ENCODE assay signal across 1 cellular context in the genomic region with DNA sequence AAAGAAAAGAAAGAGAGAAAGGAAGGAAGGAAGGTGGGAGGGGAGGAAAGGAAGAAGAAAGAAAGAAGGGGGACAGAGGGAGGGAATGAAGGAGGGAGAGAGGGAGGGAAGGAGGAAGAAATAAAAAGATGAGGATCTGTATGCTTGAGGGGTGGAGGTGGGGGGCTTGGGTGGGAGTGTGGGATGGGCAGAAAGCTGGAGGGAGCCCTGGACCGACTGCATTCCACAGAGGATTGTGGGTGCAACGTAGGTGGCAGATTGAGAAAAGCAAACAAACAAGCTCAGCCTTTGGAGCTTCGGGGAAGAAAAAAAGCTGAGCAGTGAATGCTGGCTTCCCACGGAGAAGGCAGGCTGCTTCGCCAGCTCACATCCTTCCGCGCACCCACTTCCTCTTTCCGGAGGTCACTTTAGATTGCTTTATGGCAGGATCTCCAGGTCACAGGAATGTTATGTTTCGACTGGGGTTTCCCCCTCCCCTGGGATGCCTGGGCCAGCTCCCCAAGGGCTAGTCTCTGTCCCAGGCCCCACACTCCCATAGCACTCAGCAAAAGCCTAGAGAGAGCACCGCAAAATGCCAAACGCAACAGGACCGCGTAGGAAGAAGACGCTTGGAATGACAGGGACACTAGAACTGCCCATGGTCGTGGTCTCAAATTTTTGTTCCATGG.
A peak's percentile ranks its signal among the peaks of the same experiment; 100 is the strongest.
TF ChIP-seq lines count a peak whose summit lies in the region.

No MANE protein-coding gene starts in this region.

TF ChIP-seq in HepG2, 621 proteins besides CTCF, POLR2A, EP300 and RAD21 (continued from another document and continues in another):
- TF ChIP-seq CBX2 (IDR thresholded peaks at IDR 0.05; ENCODE audit: low read depth, low read length): no peak
- TF ChIP-seq CBX2 (CRISPR knock-in tag; IDR thresholded peaks at IDR 0.05; ENCODE audit: low read depth): no peak
- no peak for TF ChIP-seq SOX13 (IDR thresholded peaks at IDR 0.05)
- TF ChIP-seq SOX13 (CRISPR knock-in tag; conservative IDR thresholded peaks at IDR 0.05 in 1 of 2, IDR thresholded peaks at IDR 0.05 in 1 of 2): peak in 1 of 2 experiments; percentile 61; a peak in 2 of 4 replicates
- TF ChIP-seq ZNF782 (CRISPR knock-in tag; IDR thresholded peaks at IDR 0.05; ENCODE audit: borderline replicate concordance): no peak
- TF ChIP-seq, protein P1, sequence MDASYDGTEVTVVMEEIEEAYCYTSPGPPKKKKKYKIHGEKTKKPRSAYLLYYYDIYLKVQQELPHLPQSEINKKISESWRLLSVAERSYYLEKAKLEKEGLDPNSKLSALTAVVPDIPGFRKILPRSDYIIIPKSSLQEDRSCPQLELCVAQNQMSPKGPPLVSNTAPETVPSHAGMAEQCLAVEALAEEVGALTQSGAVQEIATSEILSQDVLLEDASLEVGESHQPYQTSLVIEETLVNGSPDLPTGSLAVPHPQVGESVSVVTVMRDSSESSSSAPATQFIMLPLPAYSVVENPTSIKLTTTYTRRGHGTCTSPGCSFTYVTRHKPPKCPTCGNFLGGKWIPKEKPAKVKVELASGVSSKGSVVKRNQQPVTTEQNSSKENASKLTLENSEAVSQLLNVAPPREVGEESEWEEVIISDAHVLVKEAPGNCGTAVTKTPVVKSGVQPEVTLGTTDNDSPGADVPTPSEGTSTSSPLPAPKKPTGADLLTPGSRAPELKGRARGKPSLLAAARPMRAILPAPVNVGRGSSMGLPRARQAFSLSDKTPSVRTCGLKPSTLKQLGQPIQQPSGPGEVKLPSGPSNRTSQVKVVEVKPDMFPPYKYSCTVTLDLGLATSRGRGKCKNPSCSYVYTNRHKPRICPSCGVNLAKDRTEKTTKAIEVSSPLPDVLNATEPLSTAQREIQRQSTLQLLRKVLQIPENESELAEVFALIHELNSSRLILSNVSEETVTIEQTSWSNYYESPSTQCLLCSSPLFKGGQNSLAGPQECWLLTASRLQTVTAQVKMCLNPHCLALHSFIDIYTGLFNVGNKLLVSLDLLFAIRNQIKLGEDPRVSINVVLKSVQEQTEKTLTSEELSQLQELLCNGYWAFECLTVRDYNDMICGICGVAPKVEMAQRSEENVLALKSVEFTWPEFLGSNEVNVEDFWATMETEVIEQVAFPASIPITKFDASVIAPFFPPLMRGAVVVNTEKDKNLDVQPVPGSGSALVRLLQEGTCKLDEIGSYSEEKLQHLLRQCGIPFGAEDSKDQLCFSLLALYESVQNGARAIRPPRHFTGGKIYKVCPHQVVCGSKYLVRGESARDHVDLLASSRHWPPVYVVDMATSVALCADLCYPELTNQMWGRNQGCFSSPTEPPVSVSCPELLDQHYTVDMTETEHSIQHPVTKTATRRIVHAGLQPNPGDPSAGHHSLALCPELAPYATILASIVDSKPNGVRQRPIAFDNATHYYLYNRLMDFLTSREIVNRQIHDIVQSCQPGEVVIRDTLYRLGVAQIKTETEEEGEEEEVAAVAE (CRISPR knock-in tag; IDR thresholded peaks at IDR 0.05; ENCODE audit: borderline replicate concordance): no peak
- no peak for TF ChIP-seq ZNF547 (CRISPR knock-in tag; IDR thresholded peaks at IDR 0.05)
- no peak for TF ChIP-seq ZNF589 (CRISPR knock-in tag; conservative IDR thresholded peaks at IDR 0.05)
- TF ChIP-seq, protein P2, sequence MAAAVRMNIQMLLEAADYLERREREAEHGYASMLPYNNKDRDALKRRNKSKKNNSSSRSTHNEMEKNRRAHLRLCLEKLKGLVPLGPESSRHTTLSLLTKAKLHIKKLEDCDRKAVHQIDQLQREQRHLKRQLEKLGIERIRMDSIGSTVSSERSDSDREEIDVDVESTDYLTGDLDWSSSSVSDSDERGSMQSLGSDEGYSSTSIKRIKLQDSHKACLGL (CRISPR knock-in tag; IDR thresholded peaks at IDR 0.05): 0 out of 2 replicates have a peak, but pooled peaks have one; percentile 17
- TF ChIP-seq TBX2 (CRISPR knock-in tag; IDR thresholded peaks at IDR 0.05; ENCODE audit: borderline replicate concordance): peak; percentile 80
- TF ChIP-seq PHF20 (CRISPR knock-in tag; IDR thresholded peaks at IDR 0.05): no peak
- no peak for TF ChIP-seq CHD2 (IDR thresholded peaks at IDR 0.05; ENCODE audit: low read depth, low read length)
- TF ChIP-seq ZNF256 (CRISPR knock-in tag; conservative IDR thresholded peaks at IDR 0.05): no peak
- TF ChIP-seq, protein P3, sequence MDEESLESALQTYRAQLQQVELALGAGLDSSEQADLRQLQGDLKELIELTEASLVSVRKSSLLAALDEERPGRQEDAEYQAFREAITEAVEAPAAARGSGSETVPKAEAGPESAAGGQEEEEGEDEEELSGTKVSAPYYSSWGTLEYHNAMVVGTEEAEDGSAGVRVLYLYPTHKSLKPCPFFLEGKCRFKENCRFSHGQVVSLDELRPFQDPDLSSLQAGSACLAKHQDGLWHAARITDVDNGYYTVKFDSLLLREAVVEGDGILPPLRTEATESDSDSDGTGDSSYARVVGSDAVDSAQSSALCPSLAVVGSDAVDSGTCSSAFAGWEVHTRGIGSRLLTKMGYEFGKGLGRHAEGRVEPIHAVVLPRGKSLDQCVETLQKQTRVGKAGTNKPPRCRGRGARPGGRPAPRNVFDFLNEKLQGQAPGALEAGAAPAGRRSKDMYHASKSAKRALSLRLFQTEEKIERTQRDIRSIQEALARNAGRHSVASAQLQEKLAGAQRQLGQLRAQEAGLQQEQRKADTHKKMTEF (CRISPR knock-in tag; IDR thresholded peaks at IDR 0.05): peak; percentile 80
- TF ChIP-seq, protein P4, sequence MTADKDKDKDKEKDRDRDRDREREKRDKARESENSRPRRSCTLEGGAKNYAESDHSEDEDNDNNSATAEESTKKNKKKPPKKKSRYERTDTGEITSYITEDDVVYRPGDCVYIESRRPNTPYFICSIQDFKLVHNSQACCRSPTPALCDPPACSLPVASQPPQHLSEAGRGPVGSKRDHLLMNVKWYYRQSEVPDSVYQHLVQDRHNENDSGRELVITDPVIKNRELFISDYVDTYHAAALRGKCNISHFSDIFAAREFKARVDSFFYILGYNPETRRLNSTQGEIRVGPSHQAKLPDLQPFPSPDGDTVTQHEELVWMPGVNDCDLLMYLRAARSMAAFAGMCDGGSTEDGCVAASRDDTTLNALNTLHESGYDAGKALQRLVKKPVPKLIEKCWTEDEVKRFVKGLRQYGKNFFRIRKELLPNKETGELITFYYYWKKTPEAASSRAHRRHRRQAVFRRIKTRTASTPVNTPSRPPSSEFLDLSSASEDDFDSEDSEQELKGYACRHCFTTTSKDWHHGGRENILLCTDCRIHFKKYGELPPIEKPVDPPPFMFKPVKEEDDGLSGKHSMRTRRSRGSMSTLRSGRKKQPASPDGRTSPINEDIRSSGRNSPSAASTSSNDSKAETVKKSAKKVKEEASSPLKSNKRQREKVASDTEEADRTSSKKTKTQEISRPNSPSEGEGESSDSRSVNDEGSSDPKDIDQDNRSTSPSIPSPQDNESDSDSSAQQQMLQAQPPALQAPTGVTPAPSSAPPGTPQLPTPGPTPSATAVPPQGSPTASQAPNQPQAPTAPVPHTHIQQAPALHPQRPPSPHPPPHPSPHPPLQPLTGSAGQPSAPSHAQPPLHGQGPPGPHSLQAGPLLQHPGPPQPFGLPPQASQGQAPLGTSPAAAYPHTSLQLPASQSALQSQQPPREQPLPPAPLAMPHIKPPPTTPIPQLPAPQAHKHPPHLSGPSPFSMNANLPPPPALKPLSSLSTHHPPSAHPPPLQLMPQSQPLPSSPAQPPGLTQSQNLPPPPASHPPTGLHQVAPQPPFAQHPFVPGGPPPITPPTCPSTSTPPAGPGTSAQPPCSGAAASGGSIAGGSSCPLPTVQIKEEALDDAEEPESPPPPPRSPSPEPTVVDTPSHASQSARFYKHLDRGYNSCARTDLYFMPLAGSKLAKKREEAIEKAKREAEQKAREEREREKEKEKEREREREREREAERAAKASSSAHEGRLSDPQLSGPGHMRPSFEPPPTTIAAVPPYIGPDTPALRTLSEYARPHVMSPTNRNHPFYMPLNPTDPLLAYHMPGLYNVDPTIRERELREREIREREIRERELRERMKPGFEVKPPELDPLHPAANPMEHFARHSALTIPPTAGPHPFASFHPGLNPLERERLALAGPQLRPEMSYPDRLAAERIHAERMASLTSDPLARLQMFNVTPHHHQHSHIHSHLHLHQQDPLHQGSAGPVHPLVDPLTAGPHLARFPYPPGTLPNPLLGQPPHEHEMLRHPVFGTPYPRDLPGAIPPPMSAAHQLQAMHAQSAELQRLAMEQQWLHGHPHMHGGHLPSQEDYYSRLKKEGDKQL (CRISPR knock-in tag; IDR thresholded peaks at IDR 0.05; ENCODE audit: low read depth): no peak
- TF ChIP-seq GATAD1 (CRISPR knock-in tag; IDR thresholded peaks at IDR 0.05): peak; percentile 56; the same call in 1 of the 2 replicates
- no peak for TF ChIP-seq ZNF558 (CRISPR knock-in tag; IDR thresholded peaks at IDR 0.05; ENCODE audit: borderline replicate concordance)
- TF ChIP-seq FOXA1 (IDR thresholded peaks at IDR 0.05): no peak
- TF ChIP-seq FOXA1 (CRISPR knock-in tag; IDR thresholded peaks at IDR 0.05): peak; percentile 85
- no peak for TF ChIP-seq HDAC6 (IDR thresholded peaks at IDR 0.05; ENCODE audit: low read depth, low read length)
- no peak for TF ChIP-seq ZNF343 (CRISPR knock-in tag; IDR thresholded peaks at IDR 0.05)
- TF ChIP-seq DMAP1 (CRISPR knock-in tag; IDR thresholded peaks at IDR 0.05): no peak
- TF ChIP-seq KLF6 (CRISPR knock-in tag; IDR thresholded peaks at IDR 0.05): no peak
- TF ChIP-seq, protein P5, sequence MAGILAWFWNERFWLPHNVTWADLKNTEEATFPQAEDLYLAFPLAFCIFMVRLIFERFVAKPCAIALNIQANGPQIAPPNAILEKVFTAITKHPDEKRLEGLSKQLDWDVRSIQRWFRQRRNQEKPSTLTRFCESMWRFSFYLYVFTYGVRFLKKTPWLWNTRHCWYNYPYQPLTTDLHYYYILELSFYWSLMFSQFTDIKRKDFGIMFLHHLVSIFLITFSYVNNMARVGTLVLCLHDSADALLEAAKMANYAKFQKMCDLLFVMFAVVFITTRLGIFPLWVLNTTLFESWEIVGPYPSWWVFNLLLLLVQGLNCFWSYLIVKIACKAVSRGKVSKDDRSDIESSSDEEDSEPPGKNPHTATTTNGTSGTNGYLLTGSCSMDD (CRISPR knock-in tag; IDR thresholded peaks at IDR 0.05): no peak
- TF ChIP-seq, protein P6, sequence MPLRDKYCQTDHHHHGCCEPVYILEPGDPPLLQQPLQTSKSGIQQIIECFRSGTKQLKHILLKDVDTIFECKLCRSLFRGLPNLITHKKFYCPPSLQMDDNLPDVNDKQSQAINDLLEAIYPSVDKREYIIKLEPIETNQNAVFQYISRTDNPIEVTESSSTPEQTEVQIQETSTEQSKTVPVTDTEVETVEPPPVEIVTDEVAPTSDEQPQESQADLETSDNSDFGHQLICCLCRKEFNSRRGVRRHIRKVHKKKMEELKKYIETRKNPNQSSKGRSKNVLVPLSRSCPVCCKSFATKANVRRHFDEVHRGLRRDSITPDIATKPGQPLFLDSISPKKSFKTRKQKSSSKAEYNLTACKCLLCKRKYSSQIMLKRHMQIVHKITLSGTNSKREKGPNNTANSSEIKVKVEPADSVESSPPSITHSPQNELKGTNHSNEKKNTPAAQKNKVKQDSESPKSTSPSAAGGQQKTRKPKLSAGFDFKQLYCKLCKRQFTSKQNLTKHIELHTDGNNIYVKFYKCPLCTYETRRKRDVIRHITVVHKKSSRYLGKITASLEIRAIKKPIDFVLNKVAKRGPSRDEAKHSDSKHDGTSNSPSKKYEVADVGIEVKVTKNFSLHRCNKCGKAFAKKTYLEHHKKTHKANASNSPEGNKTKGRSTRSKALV (CRISPR knock-in tag; IDR thresholded peaks at IDR 0.05): no peak
- TF ChIP-seq BRCA1 (CRISPR knock-in tag; IDR thresholded peaks at IDR 0.05): no peak
- TF ChIP-seq, protein P7, sequence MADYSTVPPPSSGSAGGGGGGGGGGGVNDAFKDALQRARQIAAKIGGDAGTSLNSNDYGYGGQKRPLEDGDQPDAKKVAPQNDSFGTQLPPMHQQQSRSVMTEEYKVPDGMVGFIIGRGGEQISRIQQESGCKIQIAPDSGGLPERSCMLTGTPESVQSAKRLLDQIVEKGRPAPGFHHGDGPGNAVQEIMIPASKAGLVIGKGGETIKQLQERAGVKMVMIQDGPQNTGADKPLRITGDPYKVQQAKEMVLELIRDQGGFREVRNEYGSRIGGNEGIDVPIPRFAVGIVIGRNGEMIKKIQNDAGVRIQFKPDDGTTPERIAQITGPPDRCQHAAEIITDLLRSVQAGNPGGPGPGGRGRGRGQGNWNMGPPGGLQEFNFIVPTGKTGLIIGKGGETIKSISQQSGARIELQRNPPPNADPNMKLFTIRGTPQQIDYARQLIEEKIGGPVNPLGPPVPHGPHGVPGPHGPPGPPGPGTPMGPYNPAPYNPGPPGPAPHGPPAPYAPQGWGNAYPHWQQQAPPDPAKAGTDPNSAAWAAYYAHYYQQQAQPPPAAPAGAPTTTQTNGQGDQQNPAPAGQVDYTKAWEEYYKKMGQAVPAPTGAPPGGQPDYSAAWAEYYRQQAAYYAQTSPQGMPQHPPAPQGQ (CRISPR knock-in tag; IDR thresholded peaks at IDR 0.05; ENCODE audit: borderline replicate concordance): no peak
- no peak for TF ChIP-seq SNRNP70 (IDR thresholded peaks at IDR 0.05; ENCODE audit: low read depth, low read length)
- TF ChIP-seq, protein P8, sequence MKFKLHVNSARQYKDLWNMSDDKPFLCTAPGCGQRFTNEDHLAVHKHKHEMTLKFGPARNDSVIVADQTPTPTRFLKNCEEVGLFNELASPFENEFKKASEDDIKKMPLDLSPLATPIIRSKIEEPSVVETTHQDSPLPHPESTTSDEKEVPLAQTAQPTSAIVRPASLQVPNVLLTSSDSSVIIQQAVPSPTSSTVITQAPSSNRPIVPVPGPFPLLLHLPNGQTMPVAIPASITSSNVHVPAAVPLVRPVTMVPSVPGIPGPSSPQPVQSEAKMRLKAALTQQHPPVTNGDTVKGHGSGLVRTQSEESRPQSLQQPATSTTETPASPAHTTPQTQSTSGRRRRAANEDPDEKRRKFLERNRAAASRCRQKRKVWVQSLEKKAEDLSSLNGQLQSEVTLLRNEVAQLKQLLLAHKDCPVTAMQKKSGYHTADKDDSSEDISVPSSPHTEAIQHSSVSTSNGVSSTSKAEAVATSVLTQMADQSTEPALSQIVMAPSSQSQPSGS (CRISPR knock-in tag; IDR thresholded peaks at IDR 0.05): peak; percentile 35; the same call in 1 of the 2 replicates
- no peak for TF ChIP-seq SSRP1 (CRISPR knock-in tag; IDR thresholded peaks at IDR 0.05)
- TF ChIP-seq, protein P9, sequence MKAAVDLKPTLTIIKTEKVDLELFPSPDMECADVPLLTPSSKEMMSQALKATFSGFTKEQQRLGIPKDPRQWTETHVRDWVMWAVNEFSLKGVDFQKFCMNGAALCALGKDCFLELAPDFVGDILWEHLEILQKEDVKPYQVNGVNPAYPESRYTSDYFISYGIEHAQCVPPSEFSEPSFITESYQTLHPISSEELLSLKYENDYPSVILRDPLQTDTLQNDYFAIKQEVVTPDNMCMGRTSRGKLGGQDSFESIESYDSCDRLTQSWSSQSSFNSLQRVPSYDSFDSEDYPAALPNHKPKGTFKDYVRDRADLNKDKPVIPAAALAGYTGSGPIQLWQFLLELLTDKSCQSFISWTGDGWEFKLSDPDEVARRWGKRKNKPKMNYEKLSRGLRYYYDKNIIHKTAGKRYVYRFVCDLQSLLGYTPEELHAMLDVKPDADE (CRISPR knock-in tag; IDR thresholded peaks at IDR 0.05): no peak
- peak; percentile 45; the same call in 1 of the 2 replicates for TF ChIP-seq ZNF274 (CRISPR knock-in tag; IDR thresholded peaks at IDR 0.05)
- no peak for TF ChIP-seq GLI4 (CRISPR knock-in tag; IDR thresholded peaks at IDR 0.05; ENCODE audit: borderline replicate concordance)
- no peak for TF ChIP-seq ZNF790 (CRISPR knock-in tag; IDR thresholded peaks at IDR 0.05; ENCODE audit: borderline replicate concordance)
- TF ChIP-seq JUND (CRISPR knock-in tag; IDR thresholded peaks at IDR 0.05): no peak
- no peak for TF ChIP-seq ZNF775 (CRISPR knock-in tag; IDR thresholded peaks at IDR 0.05; ENCODE audit: borderline replicate concordance)
- TF ChIP-seq ZNF446 (CRISPR knock-in tag; IDR thresholded peaks at IDR 0.05): no peak
- TF ChIP-seq SALL1 (CRISPR knock-in tag; IDR thresholded peaks at IDR 0.05): peak; percentile 97
- no peak for TF ChIP-seq ZNF121 (CRISPR knock-in tag; IDR thresholded peaks at IDR 0.05)
